Comparison of ENCODE assay signal across 2 cellular contexts in the genomic region with DNA sequence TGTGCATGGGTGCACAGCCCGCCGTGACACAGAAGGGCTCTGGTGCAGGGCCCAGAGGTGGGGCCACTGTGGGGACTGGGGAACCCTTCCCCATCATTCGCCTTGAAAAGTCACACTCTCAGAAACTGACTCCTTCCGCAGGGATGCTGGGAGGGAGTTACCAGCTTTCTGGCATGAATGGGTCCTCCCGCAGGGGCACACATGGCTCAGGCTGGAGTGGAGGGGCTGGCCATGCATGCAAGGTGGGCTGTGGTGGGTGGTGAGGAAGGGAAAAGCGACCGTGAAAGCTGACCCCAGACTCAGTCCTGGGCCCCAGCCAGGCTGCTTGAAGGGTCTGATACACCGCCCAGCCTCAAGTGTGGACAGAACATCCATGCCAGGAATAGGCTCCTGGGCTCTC.
TF ChIP-seq lines count a peak whose summit lies in the region.

No MANE protein-coding gene starts in this region.

TF ChIP-seq in HepG2, 621 proteins besides CTCF, POLR2A, EP300 and RAD21:
- TF ChIP-seq ZNF839 (CRISPR knock-in tag; IDR thresholded peaks at IDR 0.05; ENCODE audit: borderline replicate concordance) (0 out of 2 replicates have a peak, but pooled peaks have one; percentile 5), ZNF816 (CRISPR knock-in tag; IDR thresholded peaks at IDR 0.05; ENCODE audit: borderline replicate concordance) (no peak)
- TF ChIP-seq, protein P1, sequence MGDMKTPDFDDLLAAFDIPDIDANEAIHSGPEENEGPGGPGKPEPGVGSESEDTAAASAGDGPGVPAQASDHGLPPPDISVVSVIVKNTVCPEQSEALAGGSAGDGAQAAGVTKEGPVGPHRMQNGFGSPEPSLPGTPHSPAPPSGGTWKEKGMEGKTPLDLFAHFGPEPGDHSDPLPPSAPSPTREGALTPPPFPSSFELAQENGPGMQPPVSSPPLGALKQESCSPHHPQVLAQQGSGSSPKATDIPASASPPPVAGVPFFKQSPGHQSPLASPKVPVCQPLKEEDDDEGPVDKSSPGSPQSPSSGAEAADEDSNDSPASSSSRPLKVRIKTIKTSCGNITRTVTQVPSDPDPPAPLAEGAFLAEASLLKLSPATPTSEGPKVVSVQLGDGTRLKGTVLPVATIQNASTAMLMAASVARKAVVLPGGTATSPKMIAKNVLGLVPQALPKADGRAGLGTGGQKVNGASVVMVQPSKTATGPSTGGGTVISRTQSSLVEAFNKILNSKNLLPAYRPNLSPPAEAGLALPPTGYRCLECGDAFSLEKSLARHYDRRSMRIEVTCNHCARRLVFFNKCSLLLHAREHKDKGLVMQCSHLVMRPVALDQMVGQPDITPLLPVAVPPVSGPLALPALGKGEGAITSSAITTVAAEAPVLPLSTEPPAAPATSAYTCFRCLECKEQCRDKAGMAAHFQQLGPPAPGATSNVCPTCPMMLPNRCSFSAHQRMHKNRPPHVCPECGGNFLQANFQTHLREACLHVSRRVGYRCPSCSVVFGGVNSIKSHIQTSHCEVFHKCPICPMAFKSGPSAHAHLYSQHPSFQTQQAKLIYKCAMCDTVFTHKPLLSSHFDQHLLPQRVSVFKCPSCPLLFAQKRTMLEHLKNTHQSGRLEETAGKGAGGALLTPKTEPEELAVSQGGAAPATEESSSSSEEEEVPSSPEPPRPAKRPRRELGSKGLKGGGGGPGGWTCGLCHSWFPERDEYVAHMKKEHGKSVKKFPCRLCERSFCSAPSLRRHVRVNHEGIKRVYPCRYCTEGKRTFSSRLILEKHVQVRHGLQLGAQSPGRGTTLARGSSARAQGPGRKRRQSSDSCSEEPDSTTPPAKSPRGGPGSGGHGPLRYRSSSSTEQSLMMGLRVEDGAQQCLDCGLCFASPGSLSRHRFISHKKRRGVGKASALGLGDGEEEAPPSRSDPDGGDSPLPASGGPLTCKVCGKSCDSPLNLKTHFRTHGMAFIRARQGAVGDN (CRISPR knock-in tag; IDR thresholded peaks at IDR 0.05) = 0 out of 2 replicates have a peak, but pooled peaks have one; percentile 6

TF ChIP-seq in SK-N-SH, 30 proteins besides CTCF, POLR2A, EP300 and RAD21:
- TF ChIP-seq, protein P2, sequence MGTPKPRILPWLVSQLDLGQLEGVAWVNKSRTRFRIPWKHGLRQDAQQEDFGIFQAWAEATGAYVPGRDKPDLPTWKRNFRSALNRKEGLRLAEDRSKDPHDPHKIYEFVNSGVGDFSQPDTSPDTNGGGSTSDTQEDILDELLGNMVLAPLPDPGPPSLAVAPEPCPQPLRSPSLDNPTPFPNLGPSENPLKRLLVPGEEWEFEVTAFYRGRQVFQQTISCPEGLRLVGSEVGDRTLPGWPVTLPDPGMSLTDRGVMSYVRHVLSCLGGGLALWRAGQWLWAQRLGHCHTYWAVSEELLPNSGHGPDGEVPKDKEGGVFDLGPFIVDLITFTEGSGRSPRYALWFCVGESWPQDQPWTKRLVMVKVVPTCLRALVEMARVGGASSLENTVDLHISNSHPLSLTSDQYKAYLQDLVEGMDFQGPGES (IDR thresholded peaks at IDR 0.05; ENCODE audit: low read depth, low read length) = no peak
- TF ChIP-seq, protein P3, sequence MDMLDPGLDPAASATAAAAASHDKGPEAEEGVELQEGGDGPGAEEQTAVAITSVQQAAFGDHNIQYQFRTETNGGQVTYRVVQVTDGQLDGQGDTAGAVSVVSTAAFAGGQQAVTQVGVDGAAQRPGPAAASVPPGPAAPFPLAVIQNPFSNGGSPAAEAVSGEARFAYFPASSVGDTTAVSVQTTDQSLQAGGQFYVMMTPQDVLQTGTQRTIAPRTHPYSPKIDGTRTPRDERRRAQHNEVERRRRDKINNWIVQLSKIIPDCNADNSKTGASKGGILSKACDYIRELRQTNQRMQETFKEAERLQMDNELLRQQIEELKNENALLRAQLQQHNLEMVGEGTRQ (IDR thresholded peaks at IDR 0.05; ENCODE audit: borderline replicate concordance, low read depth, low read length) = no peak
- TF ChIP-seq FOSL2 (IDR thresholded peaks at IDR 0.05; ENCODE audit: borderline replicate concordance, low read depth) (no peak), TCF12 (IDR thresholded peaks at IDR 0.05) (no peak), RXRA (IDR thresholded peaks at IDR 0.05; ENCODE audit: borderline replicate concordance, low read depth) (no peak), MXI1 (IDR thresholded peaks at IDR 0.05; ENCODE audit: low read depth, low read length) (no peak), TEAD4 (IDR thresholded peaks at IDR 0.05; ENCODE audit: borderline replicate concordance, insufficient read depth) (no peak), YY1 (IDR thresholded peaks at IDR 0.05; ENCODE audit: low read depth) (no peak), JUND (IDR thresholded peaks at IDR 0.05) (no peak)
- TF ChIP-seq, protein P4, sequence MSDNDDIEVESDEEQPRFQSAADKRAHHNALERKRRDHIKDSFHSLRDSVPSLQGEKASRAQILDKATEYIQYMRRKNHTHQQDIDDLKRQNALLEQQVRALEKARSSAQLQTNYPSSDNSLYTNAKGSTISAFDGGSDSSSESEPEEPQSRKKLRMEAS (IDR thresholded peaks at IDR 0.05; ENCODE audit: low read depth) = no peak
